14 cellular contexts compared by ENCODE assay signal in the genomic region with DNA sequence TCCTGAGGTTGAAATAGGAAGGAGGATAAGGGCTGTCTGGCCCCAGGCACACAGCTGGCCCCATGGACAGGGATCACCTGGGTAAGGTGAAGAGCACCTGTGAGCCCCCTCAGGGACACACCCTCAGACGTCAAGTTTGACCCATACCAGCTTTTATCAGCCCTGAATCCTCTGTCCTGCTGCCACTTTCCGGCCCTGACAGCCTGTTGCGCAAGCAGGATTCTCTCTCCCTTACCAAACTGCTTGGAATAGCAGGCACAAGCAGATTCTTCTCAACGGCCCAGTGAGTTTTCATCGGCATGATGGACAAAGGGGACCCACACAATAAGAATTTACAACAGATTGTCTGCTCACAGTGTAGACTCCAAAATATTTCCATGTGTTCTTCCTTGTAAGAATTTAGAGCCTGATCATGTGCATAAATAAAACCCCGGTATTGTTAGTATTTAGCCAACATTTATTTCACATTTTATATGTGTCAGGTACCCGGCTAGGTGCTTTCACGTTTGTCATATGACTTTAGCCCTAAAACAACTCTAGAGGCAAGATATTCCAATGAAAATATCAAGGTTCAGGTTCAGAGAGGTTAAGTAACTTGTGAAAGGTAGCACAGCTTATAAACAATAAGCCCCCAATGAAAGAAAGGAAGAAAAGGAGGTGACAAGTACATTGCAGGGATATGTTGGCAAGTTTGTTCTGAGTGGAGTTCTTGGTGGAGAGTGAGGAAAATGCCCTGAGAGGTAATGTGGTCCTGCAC.
A peak's percentile ranks its signal among the peaks of the same experiment; 100 is the strongest.
DNase-seq lines count a peak whose midpoint lies in the region; ATAC-seq and TF ChIP-seq lines count a peak whose summit lies in the region.
"Had no signal": no experiment of that assay in that cellular context is flagged by ENCODE, and none has a peak within 500 bp of the region (broad histone marks: within the 10 kb centered on the region; RNA-seq: fewer than 3 reads in every experiment).

No MANE protein-coding gene starts in this region.

- DNase-seq in heart left ventricle (peak in 1 of 5 donors; percentile 35), left cardiac atrium (no peak), amniotic epithelial cell (ENCODE audit: low read depth) (peak; percentile 20), iris pigment epithelial cell (ENCODE audit: low read depth) (peak; percentile 15), NCI-H2171 treated with DMSO at 0.1 percent for 48 hours (lab: John Stamatoyannopoulos, UW) (no peak), cerebellar nuclear complex (lab: John Stamatoyannopoulos, UW) (no peak)
- DNase-seq in stimulated activated naive B cell treated with anti-CD40 and anti-IgM and Interleukin-4, amounts not matched to agents 10 μg/mL and 1 μg/mL and 100 μg/mL, for 72 hours, result no peak
- DNase-seq: activated CD8-positive, alpha-beta T cell treated with anti-CD3 and anti-CD28 coated beads for 36 hours; natural killer cell; stimulated activated naive CD8-positive, alpha-beta T cell treated with anti-CD3 and anti-CD28 coated beads, Interleukin-15, Interleukin-2, amounts not matched to agents 100 U/mL and 50 U/mL, for 24 hours had no signal

- intact Hi-C loops in heart left ventricle (cut with DNase I), result no loop called here
- intact Hi-C loops in left cardiac atrium (cut with DNase I), result no loop called here

- 49 to 65% (median 52%) methylated on average over 8 of the region's 8 CpGs for WGBS in heart left ventricle, 4 donors

- no peak for TF ChIP-seq CTCF in heart left ventricle (IDR thresholded peaks at IDR 0.05)

- H3K27me3 ChIP-seq in heart left ventricle, result no peaks in the 10 kb centered on the region

- ATAC-seq in heart left ventricle, result peak in 3 of 4 donors; percentile 69 to 73 (median 72)
- no peak for ATAC-seq in left cardiac atrium
- no peak for ATAC-seq in stimulated activated naive B cell treated with anti-CD40 and anti-IgM and Interleukin-4, amounts not matched to agents 10 μg/mL and 1 μg/mL and 100 μg/mL, for 72 hours (replicated peaks)
- ATAC-seq in HG02642 (IDR thresholded peaks at IDR 0.05; ENCODE audit: poor library complexity, unreplicated experiment), result no peak
- ATAC-seq: activated CD8-positive, alpha-beta T cell treated with anti-CD3 and anti-CD28 coated beads for 36 hours; natural killer cell; stimulated activated naive CD8-positive, alpha-beta T cell treated with anti-CD3 and anti-CD28 coated beads, Interleukin-15, Interleukin-2, amounts not matched to agents 100 U/mL and 50 U/mL, for 24 hours had no signal

- no peaks in the 10 kb centered on the region for H3K9me3 ChIP-seq in heart left ventricle
- H3K9me3 ChIP-seq: SJSA1 had no signal

- H3K36me3 Mint-ChIP-seq in stimulated activated naive B cell treated with anti-CD40 and anti-IgM and Interleukin-4, amounts not matched to agents 10 μg/mL and 1 μg/mL and 100 μg/mL, for 72 hours, result no peaks in the 10 kb centered on the region
- H3K36me3 Mint-ChIP-seq: brain, natural killer cell had no signal

- no peak overlapping the region for H3K27ac ChIP-seq in heart left ventricle
- H3K27ac ChIP-seq: SJSA1 had no signal

- no peak overlapping the region for H3K4me3 ChIP-seq in heart left ventricle
- H3K4me3 ChIP-seq: SJSA1 had no signal

- H3K36me3 ChIP-seq in heart left ventricle, result no peaks in the 10 kb centered on the region
- H3K36me3 ChIP-seq: SJSA1 had no signal

- no peak overlapping the region for H3K4me3 Mint-ChIP-seq in stimulated activated naive B cell treated with anti-CD40 and anti-IgM and Interleukin-4, amounts not matched to agents 10 μg/mL and 1 μg/mL and 100 μg/mL, for 72 hours
- H3K4me3 Mint-ChIP-seq: activated CD8-positive, alpha-beta T cell treated with anti-CD3 and anti-CD28 coated beads for 36 hours; brain; natural killer cell had no signal

- no peak for TF ChIP-seq POLR2A in heart left ventricle (IDR thresholded peaks at IDR 0.05)

- H3K4me1 Mint-ChIP-seq in stimulated activated naive B cell treated with anti-CD40 and anti-IgM and Interleukin-4, amounts not matched to agents 10 μg/mL and 1 μg/mL and 100 μg/mL, for 72 hours, result no peaks in the 10 kb centered on the region
- H3K4me1 Mint-ChIP-seq: brain, natural killer cell had no signal

- H3K27me3 Mint-ChIP-seq in stimulated activated naive B cell treated with anti-CD40 and anti-IgM and Interleukin-4, amounts not matched to agents 10 μg/mL and 1 μg/mL and 100 μg/mL, for 72 hours, result no peaks in the 10 kb centered on the region

- H3K4me1 ChIP-seq in heart left ventricle, result no peaks in the 10 kb centered on the region
- H3K4me1 ChIP-seq: SJSA1 had no signal

- no peaks in the 10 kb centered on the region for H3K9me3 Mint-ChIP-seq in stimulated activated naive B cell treated with anti-CD40 and anti-IgM and Interleukin-4, amounts not matched to agents 10 μg/mL and 1 μg/mL and 100 μg/mL, for 72 hours
- H3K9me3 Mint-ChIP-seq: activated CD8-positive, alpha-beta T cell treated with anti-CD3 and anti-CD28 coated beads for 36 hours; activated T-helper 2 cell treated with anti-CD3 and anti-CD28 coated beads, Interferon-gamma antibody, Interleukin-2, Interleukin-4, amounts not matched to agents 10 μg/mL and 5 μg/mL and 100 μg/mL, durations not matched to agents 14 hours and 24 hours and 36 hours; brain; natural killer cell had no signal

- H3K27ac Mint-ChIP-seq in stimulated activated naive B cell treated with anti-CD40 and anti-IgM and Interleukin-4, amounts not matched to agents 10 μg/mL and 1 μg/mL and 100 μg/mL, for 72 hours, result no peak overlapping the region
- H3K27ac Mint-ChIP-seq: activated CD8-positive, alpha-beta T cell treated with anti-CD3 and anti-CD28 coated beads for 36 hours; activated T-helper 2 cell treated with anti-CD3 and anti-CD28 coated beads, Interferon-gamma antibody, Interleukin-2, Interleukin-4, amounts not matched to agents 10 μg/mL and 5 μg/mL and 100 μg/mL, durations not matched to agents 14 hours and 24 hours and 36 hours; brain; natural killer cell had no signal

Comparison
In these comparisons a context has a peak if more than half of its experiments do, and no peak if none do; other contexts are left out.
1. ATAC-seq: peak in heart left ventricle (3 of 4); none in left cardiac atrium (0 of 2), stimulated activated naive B cell treated with anti-CD40 and anti-IgM and Interleukin-4, amounts not matched to agents 10 μg/mL and 1 μg/mL and 100 μg/mL, for 72 hours (0 of 2) and HG02642 (single experiment).
2. DNase-seq: peak in amniotic epithelial cell (single experiment) and iris pigment epithelial cell (single experiment); none in left cardiac atrium (single experiment), NCI-H2171 treated with DMSO at 0.1 percent for 48 hours (single experiment), cerebellar nuclear complex (0 of 2) and stimulated activated naive B cell treated with anti-CD40 and anti-IgM and Interleukin-4, amounts not matched to agents 10 μg/mL and 1 μg/mL and 100 μg/mL, for 72 hours (single experiment).